21 cellular contexts compared by ENCODE assay signal in the genomic region with DNA sequence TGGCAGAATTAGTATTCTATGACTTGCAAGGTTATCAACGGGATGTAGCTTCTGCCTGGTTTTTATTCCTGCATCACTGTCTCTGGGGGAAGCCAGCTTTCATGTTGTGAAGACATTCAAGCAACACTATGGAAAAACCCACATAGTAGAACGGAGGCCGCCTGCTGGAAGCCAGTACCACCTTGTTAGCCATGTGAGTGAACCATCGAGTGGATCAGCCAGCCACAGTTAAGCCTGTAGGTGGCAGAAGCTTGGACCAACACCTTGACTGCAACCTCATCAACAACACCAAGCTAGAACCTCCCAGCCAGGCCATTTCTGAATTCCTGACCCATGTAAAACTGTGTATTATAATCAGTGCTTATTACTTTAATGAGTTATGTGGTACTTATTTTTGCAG.
A peak's percentile ranks its signal among the peaks of the same experiment; 100 is the strongest.
DNase-seq lines count a peak whose midpoint lies in the region; ATAC-seq and TF ChIP-seq lines count a peak whose summit lies in the region.
"Had no signal": no experiment of that assay in that cellular context is flagged by ENCODE, and none has a peak within 500 bp of the region (broad histone marks: within the 10 kb centered on the region; RNA-seq: fewer than 3 reads in every experiment).

No MANE protein-coding gene starts in this region.

- ATAC-seq in WTC11 (peak; percentile 83), left lung (no peak), HG03460 (IDR thresholded peaks at IDR 0.05; ENCODE audit: unreplicated experiment) (no peak)

- TF ChIP-seq CTCF in WTC11 (IDR thresholded peaks at IDR 0.05), result no peak
- peak; percentile 42 for TF ChIP-seq CTCF in endodermal cell (conservative IDR thresholded peaks at IDR 0.05)
- no peak for TF ChIP-seq CTCF in left lung (IDR thresholded peaks at IDR 0.05)

- no peak overlapping the region for H4K8ac ChIP-seq in mesendoderm (ENCODE audit: low read depth, low read length)

- no peak overlapping the region for H2BK120ac ChIP-seq in mesendoderm (ENCODE audit: low read depth, low read length)

- H3K4me2 ChIP-seq in mesendoderm (ENCODE audit: low read length), result no peak overlapping the region
- H3K4me2 ChIP-seq: BLaER1 had no signal

- H3K4me1 ChIP-seq in endodermal cell (ENCODE audit: control insufficient read depth, insufficient read depth, low read length) (no peaks in the 10 kb centered on the region), mesendoderm (ENCODE audit: control insufficient read depth, low read depth, low read length) (no peaks in the 10 kb centered on the region), left lung (no peaks in the 10 kb centered on the region)
- H3K4me1 ChIP-seq: BE2C, BLaER1, Caco-2 had no signal

- H3K36me3 ChIP-seq in endodermal cell (ENCODE audit: control insufficient read depth, insufficient read depth, low read length) (no peaks in the 10 kb centered on the region), mesendoderm (ENCODE audit: control insufficient read depth, insufficient read depth, low read length) (no peaks in the 10 kb centered on the region), left lung (no peaks in the 10 kb centered on the region)
- H3K36me3 ChIP-seq: BE2C, BLaER1 had no signal

- no peak overlapping the region for H3K23ac ChIP-seq in mesendoderm (ENCODE audit: low read length)

- no peak overlapping the region for H3K4ac ChIP-seq in mesendoderm (ENCODE audit: low read depth, low read length)

- H3K36me3 Mint-ChIP-seq in WTC11, result no peaks in the 10 kb centered on the region
- H3K36me3 Mint-ChIP-seq in endodermal cell (ENCODE audit: low read depth), result no peaks in the 10 kb centered on the region
- H3K36me3 Mint-ChIP-seq: CD14-positive monocyte; CD4-positive, alpha-beta memory T cell; CD4-positive, CD25-positive, alpha-beta regulatory T cell; CD8-positive, alpha-beta memory T cell had no signal

- DNase-seq in HT1080 (ENCODE audit: low read depth) (peak; percentile 6), WTC11 (ENCODE audit: low spot score) (peak; percentile 13), endodermal cell (peak; percentile 55), mesendoderm (peak; percentile 8), left lung (no peak), MV-4-11 (lab: John Stamatoyannopoulos, UW) (no peak), COLO829 (ENCODE audit: low spot score) (no peak)
- DNase-seq: 8988T; ACHN; BE2C; C1 segment of cervical spinal cord; Caco-2; Calu3; CD4-positive, alpha-beta memory T cell; CD4-positive, CD25-positive, alpha-beta regulatory T cell; CD8-positive, alpha-beta memory T cell; DMS79 treated with DMSO at 0.1 percent for 48 hours; GF-D8 had no signal

- H3K79me2 ChIP-seq in mesendoderm (ENCODE audit: control insufficient read depth, insufficient read depth, low read length), result no peaks in the 10 kb centered on the region

- CTCF ChIA-PET in WTC11 (lab: Charles Lee), result no interaction called here

- H2BK5ac ChIP-seq in mesendoderm (ENCODE audit: low read length), result no peak overlapping the region

- no peaks in the 10 kb centered on the region for H3K4me1 Mint-ChIP-seq in WTC11
- peaks cover 1% of the 10 kb centered on the region for H3K4me1 Mint-ChIP-seq in endodermal cell
- H3K4me1 Mint-ChIP-seq: CD14-positive monocyte; CD4-positive, alpha-beta memory T cell; CD8-positive, alpha-beta memory T cell had no signal

- H3K27ac Mint-ChIP-seq in WTC11 (no peak overlapping the region), endodermal cell (no peak overlapping the region)
- H3K27ac Mint-ChIP-seq: CD14-positive monocyte; CD4-positive, alpha-beta memory T cell; CD4-positive, CD25-positive, alpha-beta regulatory T cell; CD8-positive, alpha-beta memory T cell had no signal

- H3K27me3 ChIP-seq in endodermal cell (ENCODE audit: control insufficient read depth, insufficient read depth, low read length, poor library complexity, severe bottlenecking) (no peaks in the 10 kb centered on the region), mesendoderm (ENCODE audit: insufficient read depth, low read length, poor library complexity) (no peaks in the 10 kb centered on the region), left lung (peaks cover 0 to 4% of the 10 kb centered on the region in 2 donors)
- H3K27me3 ChIP-seq: BE2C, BLaER1 had no signal

- H3K27me3 Mint-ChIP-seq in WTC11 (ENCODE audit: low read depth) (no peaks in the 10 kb centered on the region; the same call in 1 of the 2 replicates), endodermal cell (ENCODE audit: insufficient read depth) (no peaks in the 10 kb centered on the region)
- H3K27me3 Mint-ChIP-seq: CD4-positive, CD25-positive, alpha-beta regulatory T cell; CD8-positive, alpha-beta memory T cell had no signal

- H3K9me3 Mint-ChIP-seq in WTC11, result no peaks in the 10 kb centered on the region
- no peaks in the 10 kb centered on the region for H3K9me3 Mint-ChIP-seq in endodermal cell

- POLR2A ChIA-PET in WTC11 (lab: Charles Lee), result no interaction called here

- H4K5ac ChIP-seq in mesendoderm (ENCODE audit: low read length), result no peak overlapping the region

- H3K4me3 ChIP-seq in endodermal cell (ENCODE audit: low read length) (no peak overlapping the region), mesendoderm (ENCODE audit: low read length) (no peak overlapping the region), left lung (no peak overlapping the region)
- H3K4me3 ChIP-seq: BLaER1 had no signal

- 94 to 95% methylated on average over 4 of the region's 4 CpGs for WGBS in endodermal cell (ENCODE audit: insufficient coverage in 1 of 2, insufficient read length in 1 of 2), 2 experiments
- WGBS in mesendoderm (ENCODE audit: extremely low coverage, insufficient coverage, low lambda C conversion rate), result no CpG with 5 or more reads among the region's 4 CpGs

- H2BK15ac ChIP-seq in mesendoderm (replicated peaks; ENCODE audit: low read depth), result no peak overlapping the region

- no peaks in the 10 kb centered on the region for H3K79me1 ChIP-seq in mesendoderm (ENCODE audit: low read length)

- H3K27ac ChIP-seq in endodermal cell (ENCODE audit: low read depth, low read length) (no peak overlapping the region), mesendoderm (ENCODE audit: low read depth, low read length) (no peak overlapping the region), left lung (no peak overlapping the region)
- H3K27ac ChIP-seq: BLaER1 had no signal

- no peak overlapping the region for H3K4me3 Mint-ChIP-seq in WTC11
- H3K4me3 Mint-ChIP-seq in endodermal cell, result no peak overlapping the region
- H3K4me3 Mint-ChIP-seq: CD14-positive monocyte; CD4-positive, alpha-beta memory T cell; CD4-positive, CD25-positive, alpha-beta regulatory T cell; CD8-positive, alpha-beta memory T cell had no signal

- intact Hi-C loops in left lung (cut with DNase I), result no loop called here

- H3K56ac ChIP-seq in mesendoderm (ENCODE audit: low read length), result no peak overlapping the region

- H3K18ac ChIP-seq in mesendoderm (ENCODE audit: low read length), result no peak overlapping the region

- H3K9ac ChIP-seq in endodermal cell (ENCODE audit: extremely low read depth, low read length, poor library complexity, severe bottlenecking), result no peak overlapping the region
- no peak overlapping the region for H3K9ac ChIP-seq in mesendoderm (ENCODE audit: low read length)
- H3K9ac ChIP-seq: BLaER1 had no signal

- no peak overlapping the region for H2AK5ac ChIP-seq in mesendoderm (ENCODE audit: low read length)

- no peaks in the 10 kb centered on the region for H3K9me3 ChIP-seq in endodermal cell (ENCODE audit: control insufficient read depth, low read length)
- no peaks in the 10 kb centered on the region for H3K9me3 ChIP-seq in left lung
- H3K9me3 ChIP-seq: BE2C, BLaER1, Caco-2 had no signal

TF ChIP-seq in WTC11, 78 proteins besides CTCF, POLR2A, EP300 and RAD21:
- TF ChIP-seq, protein P1, sequence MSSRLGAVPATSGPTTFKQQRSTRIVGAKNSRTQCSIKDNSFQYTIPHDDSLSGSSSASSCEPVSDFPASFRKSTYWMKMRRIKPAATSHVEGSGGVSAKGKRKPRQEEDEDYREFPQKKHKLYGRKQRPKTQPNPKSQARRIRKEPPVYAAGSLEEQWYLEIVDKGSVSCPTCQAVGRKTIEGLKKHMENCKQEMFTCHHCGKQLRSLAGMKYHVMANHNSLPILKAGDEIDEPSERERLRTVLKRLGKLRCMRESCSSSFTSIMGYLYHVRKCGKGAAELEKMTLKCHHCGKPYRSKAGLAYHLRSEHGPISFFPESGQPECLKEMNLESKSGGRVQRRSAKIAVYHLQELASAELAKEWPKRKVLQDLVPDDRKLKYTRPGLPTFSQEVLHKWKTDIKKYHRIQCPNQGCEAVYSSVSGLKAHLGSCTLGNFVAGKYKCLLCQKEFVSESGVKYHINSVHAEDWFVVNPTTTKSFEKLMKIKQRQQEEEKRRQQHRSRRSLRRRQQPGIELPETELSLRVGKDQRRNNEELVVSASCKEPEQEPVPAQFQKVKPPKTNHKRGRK (CRISPR knock-in tag; IDR thresholded peaks at IDR 0.05; ENCODE audit: borderline replicate concordance), result no peak
- TF ChIP-seq, protein P2, sequence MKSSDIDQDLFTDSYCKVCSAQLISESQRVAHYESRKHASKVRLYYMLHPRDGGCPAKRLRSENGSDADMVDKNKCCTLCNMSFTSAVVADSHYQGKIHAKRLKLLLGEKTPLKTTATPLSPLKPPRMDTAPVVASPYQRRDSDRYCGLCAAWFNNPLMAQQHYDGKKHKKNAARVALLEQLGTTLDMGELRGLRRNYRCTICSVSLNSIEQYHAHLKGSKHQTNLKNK (CRISPR knock-in tag; IDR thresholded peaks at IDR 0.05), result no peak
- TF ChIP-seq NR1H2 (CRISPR knock-in tag; IDR thresholded peaks at IDR 0.05) (no peak), ZNF219 (CRISPR knock-in tag; IDR thresholded peaks at IDR 0.05; ENCODE audit: borderline replicate concordance) (no peak)

Comparison
In these comparisons a context has a peak if more than half of its experiments do, and no peak if none do; other contexts are left out.
1. DNase-seq: peak in HT1080 (single experiment), WTC11 (single experiment), endodermal cell (single experiment) and mesendoderm (single experiment); none in left lung (0 of 2), MV-4-11 (single experiment) and COLO829 (single experiment).